28 cellular contexts compared by ENCODE assay signal in the genomic region with DNA sequence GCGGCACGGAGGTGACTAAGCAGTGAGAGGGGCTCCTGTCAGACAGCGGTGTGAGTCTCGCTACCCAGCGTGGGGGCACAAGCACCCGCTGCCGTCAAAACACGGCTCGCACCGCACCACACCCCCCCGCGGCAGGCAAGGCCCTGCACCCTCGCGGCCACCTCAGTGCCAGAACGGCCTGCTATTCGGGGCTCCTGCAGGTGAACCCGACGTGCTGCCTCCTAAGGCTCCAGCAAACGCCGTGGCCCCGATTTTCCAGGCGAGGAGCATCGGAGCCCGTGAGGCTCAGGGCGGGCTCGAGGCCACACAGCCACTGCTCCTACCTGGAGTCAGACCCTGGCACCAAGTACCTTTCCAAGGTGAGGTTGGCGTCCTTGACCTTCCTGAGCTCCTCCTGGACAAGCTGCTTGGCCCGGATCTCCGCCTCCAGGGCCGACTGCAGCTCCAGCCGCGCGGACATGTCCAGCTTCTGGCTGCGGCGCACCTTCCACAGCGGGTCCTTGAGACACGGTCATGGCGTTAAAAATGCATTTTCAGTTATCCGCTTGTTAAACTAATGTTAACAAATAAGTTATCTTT. TPM values are rescaled to one million over a fixed set of nuclear protein-coding genes. Genes with fewer than 3 reads are reported as not detected.
"Had no signal": no experiment of that assay in that cellular context is flagged by ENCODE, and none has a peak within 500 bp of the region (broad histone marks: within the 10 kb centered on the region; RNA-seq: fewer than 3 reads in every experiment).

No MANE protein-coding gene starts in this region.

- H3K9ac ChIP-seq: parathyroid adenoma had no signal

- H3K27ac Mint-ChIP-seq: immature natural killer cell; naive thymus-derived CD4-positive, alpha-beta T cell; natural killer cell treated with Interleukin-12 subunit alpha and Interleukin-12 subunit beta and Interleukin-15 and Interleukin-18, amount 100 ng/mL, for 72 hours; progenitor cell of endocrine pancreas; stimulated activated memory B cell treated with anti-CD40 and anti-IgM and Interleukin-4, amounts not matched to agents 10 μg/mL and 1 μg/mL and 100 μg/mL, for 72 hours; stimulated activated naive CD8-positive, alpha-beta T cell treated with anti-CD3 and anti-CD28 coated beads, Interleukin-15, amount 100 ng/mL, for 72 hours; type B pancreatic cell had no signal

- H3K9me3 Mint-ChIP-seq: immature natural killer cell; naive thymus-derived CD4-positive, alpha-beta T cell; natural killer cell treated with Interleukin-12 subunit alpha and Interleukin-12 subunit beta and Interleukin-15 and Interleukin-18, amount 100 ng/mL, for 72 hours; stimulated activated memory B cell treated with anti-CD40 and anti-IgM and Interleukin-4, amounts not matched to agents 10 μg/mL and 1 μg/mL and 100 μg/mL, for 72 hours; stimulated activated naive CD8-positive, alpha-beta T cell treated with anti-CD3 and anti-CD28 coated beads, Interleukin-15, amount 100 ng/mL, for 72 hours; type B pancreatic cell had no signal

- H3K27me3 ChIP-seq: left lung, right atrium auricular region, tibial nerve, vagina had no signal

- ATAC-seq: left colon; left lung; lower lobe of right lung; mucosa of descending colon; naive thymus-derived CD4-positive, alpha-beta T cell; sciatic nerve; stimulated activated memory B cell treated with anti-CD40 and anti-IgM and Interleukin-4, amounts not matched to agents 10 μg/mL and 1 μg/mL and 100 μg/mL, for 72 hours; stimulated activated naive CD8-positive, alpha-beta T cell treated with anti-CD3 and anti-CD28 coated beads, Interleukin-15, amount 100 ng/mL, for 72 hours had no signal

- H3K4me3 ChIP-seq: left lung, lower lobe of right lung, mucosa of descending colon, right atrium auricular region, skin epidermis, tibial nerve, vagina had no signal

- H3K4me3 Mint-ChIP-seq: immature natural killer cell; naive thymus-derived CD4-positive, alpha-beta T cell; natural killer cell treated with Interleukin-12 subunit alpha and Interleukin-12 subunit beta and Interleukin-15 and Interleukin-18, amount 100 ng/mL, for 72 hours; stimulated activated memory B cell treated with anti-CD40 and anti-IgM and Interleukin-4, amounts not matched to agents 10 μg/mL and 1 μg/mL and 100 μg/mL, for 72 hours; stimulated activated naive CD8-positive, alpha-beta T cell treated with anti-CD3 and anti-CD28 coated beads, Interleukin-15, amount 100 ng/mL, for 72 hours; type B pancreatic cell had no signal

- DNase-seq: hypothalamus; immature natural killer cell; kidney; left colon; lower lobe of right lung; mammary epithelial cell; midbrain; mucosa of descending colon; naive thymus-derived CD4-positive, alpha-beta T cell; nucleus accumbens; stimulated activated CD4-positive, alpha-beta T cell treated with anti-CD3 and anti-CD28 coated beads, Interleukin-1b, Interleukin-23, amount 100 ng/mL, for 48 hours; stimulated activated CD4-positive, alpha-beta T cell treated with anti-CD3 and anti-CD28 coated beads, Interleukin-2, amount 100 ng/mL, for 48 hours; stimulated activated CD4-positive, alpha-beta T cell treated with anti-CD3 and anti-CD28 coated beads, Interleukin-4, amount 100 ng/mL, for 4 hours; stimulated activated CD8-positive, alpha-beta memory T cell treated with anti-CD3 and anti-CD28 coated beads, Interleukin-4, amount 100 ng/mL, for 48 hours; stimulated activated naive CD4-positive, alpha-beta T cell treated with Interleukin-2 at 50 U/mL for 16 hours; stimulated activated naive CD8-positive, alpha-beta T cell treated with anti-CD3 and anti-CD28 coated beads, Interleukin-15, amount 100 ng/mL, for 72 hours; substantia nigra had no signal

- H3K9me3 ChIP-seq: left lung, lower lobe of right lung, mucosa of descending colon, right atrium auricular region, tibial nerve, vagina had no signal

- H3K27ac ChIP-seq: left lung, lower lobe of right lung, parathyroid adenoma, right atrium auricular region, skin epidermis, tibial nerve, vagina had no signal

- H3K27me3 Mint-ChIP-seq: naive thymus-derived CD4-positive, alpha-beta T cell; natural killer cell treated with Interleukin-12 subunit alpha and Interleukin-12 subunit beta and Interleukin-15 and Interleukin-18, amount 100 ng/mL, for 72 hours; progenitor cell of endocrine pancreas; stimulated activated memory B cell treated with anti-CD40 and anti-IgM and Interleukin-4, amounts not matched to agents 10 μg/mL and 1 μg/mL and 100 μg/mL, for 72 hours; stimulated activated naive CD8-positive, alpha-beta T cell treated with anti-CD3 and anti-CD28 coated beads, Interleukin-15, amount 100 ng/mL, for 72 hours; type B pancreatic cell had no signal

- H3K4me1 Mint-ChIP-seq: immature natural killer cell; naive thymus-derived CD4-positive, alpha-beta T cell; stimulated activated memory B cell treated with anti-CD40 and anti-IgM and Interleukin-4, amounts not matched to agents 10 μg/mL and 1 μg/mL and 100 μg/mL, for 72 hours; stimulated activated naive CD8-positive, alpha-beta T cell treated with anti-CD3 and anti-CD28 coated beads, Interleukin-15, amount 100 ng/mL, for 72 hours had no signal

- H3K36me3 Mint-ChIP-seq: immature natural killer cell; natural killer cell treated with Interleukin-12 subunit alpha and Interleukin-12 subunit beta and Interleukin-15 and Interleukin-18, amount 100 ng/mL, for 72 hours had no signal

- H3K4me1 ChIP-seq: left lung, lower lobe of right lung, parathyroid adenoma, right atrium auricular region, vagina had no signal

RNA-seq across cellular contexts. Expression of a gene that starts 41.8 kb away (rescaled TPM):
- polyA plus RNA-seq: mammary epithelial cell had no signal
